Comparison of ENCODE assay signal across 1 cellular context in the genomic region with DNA sequence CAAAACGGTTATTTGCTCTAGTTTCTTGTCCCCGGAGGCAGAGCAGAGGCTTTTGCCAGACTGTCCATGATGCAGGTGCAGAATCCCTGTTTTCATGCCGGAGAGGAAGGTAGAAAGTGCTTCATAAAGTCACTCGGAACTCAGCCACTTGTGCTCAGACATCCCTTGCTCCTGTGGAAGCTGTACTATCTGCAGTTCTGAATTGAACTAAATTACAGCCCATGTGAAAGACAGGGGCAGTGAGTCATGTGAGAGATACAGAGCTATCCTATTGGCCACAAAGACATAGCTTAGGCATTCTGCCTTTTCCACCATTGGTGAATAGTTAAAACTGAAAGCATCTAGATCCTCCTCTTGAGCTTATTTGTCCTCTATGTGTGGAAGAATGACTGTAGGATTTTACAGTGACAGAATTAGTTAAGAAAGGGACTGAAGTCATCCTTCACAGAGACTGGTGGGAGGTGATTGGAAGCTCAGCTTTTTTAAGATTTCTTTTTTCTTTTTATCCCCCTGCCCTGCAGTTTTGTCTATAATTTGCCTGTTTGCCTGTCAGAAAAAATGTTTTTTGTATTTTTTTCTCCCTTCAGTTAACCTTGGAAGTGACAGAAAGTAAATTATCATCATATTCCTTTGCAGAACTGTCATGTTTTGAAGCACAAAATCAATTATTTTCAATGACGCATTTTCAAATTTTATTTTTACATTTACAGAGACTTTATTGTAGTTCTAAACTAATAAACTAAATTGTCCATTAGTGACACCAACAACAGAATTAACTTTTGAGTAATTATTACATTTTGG.
TF ChIP-seq lines count a peak whose summit lies in the region.

No MANE protein-coding gene starts in this region.

TF ChIP-seq in H1, 55 proteins besides CTCF, POLR2A, EP300 and RAD21:
- TF ChIP-seq, protein P1, sequence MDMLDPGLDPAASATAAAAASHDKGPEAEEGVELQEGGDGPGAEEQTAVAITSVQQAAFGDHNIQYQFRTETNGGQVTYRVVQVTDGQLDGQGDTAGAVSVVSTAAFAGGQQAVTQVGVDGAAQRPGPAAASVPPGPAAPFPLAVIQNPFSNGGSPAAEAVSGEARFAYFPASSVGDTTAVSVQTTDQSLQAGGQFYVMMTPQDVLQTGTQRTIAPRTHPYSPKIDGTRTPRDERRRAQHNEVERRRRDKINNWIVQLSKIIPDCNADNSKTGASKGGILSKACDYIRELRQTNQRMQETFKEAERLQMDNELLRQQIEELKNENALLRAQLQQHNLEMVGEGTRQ (IDR thresholded peaks at IDR 0.05; ENCODE audit: low read length): peak; percentile 43; the same call in 1 of the 2 replicates
- TF ChIP-seq NRF1 (IDR thresholded peaks at IDR 0.05; ENCODE audit: low read depth, low read length): no peak
TF ChIP-seq in H1: peak in this region for 1.
